ENCODE assay signal across 4 cellular contexts in the genomic region with DNA sequence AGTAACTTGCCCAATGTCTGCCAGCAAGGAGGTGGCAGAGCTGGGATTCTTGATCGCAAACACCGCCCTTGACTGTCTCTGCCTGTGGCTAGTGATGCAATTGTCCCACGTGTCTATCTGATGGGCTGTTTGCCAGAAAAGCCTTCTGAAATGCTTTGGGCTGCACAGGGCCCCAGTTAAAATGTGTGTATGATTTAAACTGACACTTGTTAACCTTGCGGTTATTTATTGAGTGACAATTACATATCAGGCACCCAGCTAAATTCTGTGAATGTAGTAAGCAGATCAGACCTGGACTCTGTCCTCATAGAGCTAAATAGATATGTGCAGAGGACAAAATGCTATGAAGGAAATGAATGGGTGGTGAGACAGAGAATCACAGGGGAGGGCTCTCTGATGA.
TF ChIP-seq lines count a peak whose summit lies in the region.

No MANE protein-coding gene starts in this region.

TF ChIP-seq in A549, 52 proteins besides CTCF, POLR2A, EP300 and RAD21 (continues in another document):
- TF ChIP-seq, protein P1, sequence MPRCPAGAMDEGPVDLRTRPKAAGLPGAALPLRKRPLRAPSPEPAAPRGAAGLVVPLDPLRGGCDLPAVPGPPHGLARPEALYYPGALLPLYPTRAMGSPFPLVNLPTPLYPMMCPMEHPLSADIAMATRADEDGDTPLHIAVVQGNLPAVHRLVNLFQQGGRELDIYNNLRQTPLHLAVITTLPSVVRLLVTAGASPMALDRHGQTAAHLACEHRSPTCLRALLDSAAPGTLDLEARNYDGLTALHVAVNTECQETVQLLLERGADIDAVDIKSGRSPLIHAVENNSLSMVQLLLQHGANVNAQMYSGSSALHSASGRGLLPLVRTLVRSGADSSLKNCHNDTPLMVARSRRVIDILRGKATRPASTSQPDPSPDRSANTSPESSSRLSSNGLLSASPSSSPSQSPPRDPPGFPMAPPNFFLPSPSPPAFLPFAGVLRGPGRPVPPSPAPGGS (IDR thresholded peaks at IDR 0.05): no peak
- no peak for TF ChIP-seq NPAS2 (CRISPR knock-in tag; IDR thresholded peaks at IDR 0.05; ENCODE audit: borderline replicate concordance)
- TF ChIP-seq CEBPB (IDR thresholded peaks at IDR 0.05): peak; percentile 85 to 92
- TF ChIP-seq MAZ (IDR thresholded peaks at IDR 0.05; ENCODE audit: borderline replicate concordance, low read depth, low read length): no peak
- no peak for TF ChIP-seq RFX5 (IDR thresholded peaks at IDR 0.05)
- no peak for TF ChIP-seq SMC3 (IDR thresholded peaks at IDR 0.05)
- TF ChIP-seq, protein P2, sequence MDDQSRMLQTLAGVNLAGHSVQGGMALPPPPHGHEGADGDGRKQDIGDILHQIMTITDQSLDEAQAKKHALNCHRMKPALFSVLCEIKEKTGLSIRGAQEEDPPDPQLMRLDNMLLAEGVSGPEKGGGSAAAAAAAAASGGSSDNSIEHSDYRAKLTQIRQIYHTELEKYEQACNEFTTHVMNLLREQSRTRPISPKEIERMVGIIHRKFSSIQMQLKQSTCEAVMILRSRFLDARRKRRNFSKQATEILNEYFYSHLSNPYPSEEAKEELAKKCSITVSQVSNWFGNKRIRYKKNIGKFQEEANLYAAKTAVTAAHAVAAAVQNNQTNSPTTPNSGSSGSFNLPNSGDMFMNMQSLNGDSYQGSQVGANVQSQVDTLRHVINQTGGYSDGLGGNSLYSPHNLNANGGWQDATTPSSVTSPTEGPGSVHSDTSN (IDR thresholded peaks at IDR 0.05): no peak
- no peak for TF ChIP-seq ESRRA (IDR thresholded peaks at IDR 0.05; ENCODE audit: borderline replicate concordance, low read length)
- TF ChIP-seq CHD4 (IDR thresholded peaks at IDR 0.05; ENCODE audit: borderline replicate concordance): no peak
- TF ChIP-seq, protein P3, sequence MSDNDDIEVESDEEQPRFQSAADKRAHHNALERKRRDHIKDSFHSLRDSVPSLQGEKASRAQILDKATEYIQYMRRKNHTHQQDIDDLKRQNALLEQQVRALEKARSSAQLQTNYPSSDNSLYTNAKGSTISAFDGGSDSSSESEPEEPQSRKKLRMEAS (IDR thresholded peaks at IDR 0.05): peak; percentile 71
- no peak for TF ChIP-seq TP53 (CRISPR knock-in tag; IDR thresholded peaks at IDR 0.05)
- TF ChIP-seq EHMT2 (IDR thresholded peaks at IDR 0.05; ENCODE audit: low read depth): no peak
- no peak for TF ChIP-seq ZNF302 (CRISPR knock-in tag; IDR thresholded peaks at IDR 0.05)
- TF ChIP-seq HOXB13 (CRISPR knock-in tag; IDR thresholded peaks at IDR 0.05; ENCODE audit: low read depth): no peak
- no peak for TF ChIP-seq TFCP2L1 (CRISPR knock-in tag; IDR thresholded peaks at IDR 0.05)
- TF ChIP-seq KDM5A (IDR thresholded peaks at IDR 0.05): no peak
- TF ChIP-seq, protein P4, sequence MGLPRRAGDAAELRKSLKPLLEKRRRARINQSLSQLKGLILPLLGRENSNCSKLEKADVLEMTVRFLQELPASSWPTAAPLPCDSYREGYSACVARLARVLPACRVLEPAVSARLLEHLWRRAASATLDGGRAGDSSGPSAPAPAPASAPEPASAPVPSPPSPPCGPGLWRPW (IDR thresholded peaks at IDR 0.05): no peak
- no peak for TF ChIP-seq POLR2AphosphoS2 (conservative IDR thresholded peaks at IDR 0.05; ENCODE audit: low read length)

TF ChIP-seq in HCT116, 20 proteins besides CTCF, POLR2A, EP300 and RAD21 (continues in another document):
- TF ChIP-seq SIN3A (IDR thresholded peaks at IDR 0.05; ENCODE audit: low read depth) (no peak; the same call in 1 of the 2 replicates), YY1 (IDR thresholded peaks at IDR 0.05; ENCODE audit: extremely low read depth, insufficient replicate concordance, low read depth, low read length) (peak; percentile 46), POLR2AphosphoS5 (IDR thresholded peaks at IDR 0.05; ENCODE audit: low read depth, low read length) (peak; percentile 60), EZH2 (IDR thresholded peaks at IDR 0.05) (no peak)
- TF ChIP-seq, protein P3 (IDR thresholded peaks at IDR 0.05): peak; percentile 70
- TF ChIP-seq, protein P5, sequence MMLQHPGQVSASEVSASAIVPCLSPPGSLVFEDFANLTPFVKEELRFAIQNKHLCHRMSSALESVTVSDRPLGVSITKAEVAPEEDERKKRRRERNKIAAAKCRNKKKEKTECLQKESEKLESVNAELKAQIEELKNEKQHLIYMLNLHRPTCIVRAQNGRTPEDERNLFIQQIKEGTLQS (IDR thresholded peaks at IDR 0.05): peak; percentile 90
- TF ChIP-seq, protein P6, sequence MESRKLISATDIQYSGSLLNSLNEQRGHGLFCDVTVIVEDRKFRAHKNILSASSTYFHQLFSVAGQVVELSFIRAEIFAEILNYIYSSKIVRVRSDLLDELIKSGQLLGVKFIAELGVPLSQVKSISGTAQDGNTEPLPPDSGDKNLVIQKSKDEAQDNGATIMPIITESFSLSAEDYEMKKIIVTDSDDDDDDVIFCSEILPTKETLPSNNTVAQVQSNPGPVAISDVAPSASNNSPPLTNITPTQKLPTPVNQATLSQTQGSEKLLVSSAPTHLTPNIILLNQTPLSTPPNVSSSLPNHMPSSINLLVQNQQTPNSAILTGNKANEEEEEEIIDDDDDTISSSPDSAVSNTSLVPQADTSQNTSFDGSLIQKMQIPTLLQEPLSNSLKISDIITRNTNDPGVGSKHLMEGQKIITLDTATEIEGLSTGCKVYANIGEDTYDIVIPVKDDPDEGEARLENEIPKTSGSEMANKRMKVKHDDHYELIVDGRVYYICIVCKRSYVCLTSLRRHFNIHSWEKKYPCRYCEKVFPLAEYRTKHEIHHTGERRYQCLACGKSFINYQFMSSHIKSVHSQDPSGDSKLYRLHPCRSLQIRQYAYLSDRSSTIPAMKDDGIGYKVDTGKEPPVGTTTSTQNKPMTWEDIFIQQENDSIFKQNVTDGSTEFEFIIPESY (IDR thresholded peaks at IDR 0.05; ENCODE audit: extremely low read depth, insufficient replicate concordance, low read length): no peak

TF ChIP-seq in K562, 482 proteins besides CTCF, POLR2A, EP300 and RAD21 (continues in another document):
- TF ChIP-seq SMAD3 (CRISPR knock-in tag; conservative IDR thresholded peaks at IDR 0.05) (no peak), ARID2 (IDR thresholded peaks at IDR 0.05) (no peak), MYC (IDR thresholded peaks at IDR 0.05; ENCODE audit: low read depth, low read length) (peak; percentile 92), MYC (CRISPR knock-in tag; IDR thresholded peaks at IDR 0.05; ENCODE audit: borderline replicate concordance, low read depth) (no peak), ZNF584 (CRISPR knock-in tag; IDR thresholded peaks at IDR 0.05; ENCODE audit: low read depth) (peak; percentile 98), ATF1 (CRISPR knock-in tag; IDR thresholded peaks at IDR 0.05) (no peak), ATF1 (tag; IDR thresholded peaks at IDR 0.05) (peak; percentile 80), ZNF146 (CRISPR knock-in tag; IDR thresholded peaks at IDR 0.05; ENCODE audit: unreplicated experiment) (no peak), BHLHE40 (IDR thresholded peaks at IDR 0.05; ENCODE audit: low read length) (peak; percentile 72), NFIX (CRISPR knock-in tag; IDR thresholded peaks at IDR 0.05; ENCODE audit: low read depth) (peak; percentile 78), JUN (IDR thresholded peaks at IDR 0.05; ENCODE audit: borderline replicate concordance, low read depth, low read length) (peak; percentile 57; the same call in 1 of the 2 replicates), JUN (CRISPR knock-in tag; IDR thresholded peaks at IDR 0.05; ENCODE audit: borderline replicate concordance) (no peak), DPF2 (IDR thresholded peaks at IDR 0.05) (peak; percentile 45; the same call in 1 of the 2 replicates), NFIC (IDR thresholded peaks at IDR 0.05) (peak; percentile 97)
- TF ChIP-seq, protein P7, sequence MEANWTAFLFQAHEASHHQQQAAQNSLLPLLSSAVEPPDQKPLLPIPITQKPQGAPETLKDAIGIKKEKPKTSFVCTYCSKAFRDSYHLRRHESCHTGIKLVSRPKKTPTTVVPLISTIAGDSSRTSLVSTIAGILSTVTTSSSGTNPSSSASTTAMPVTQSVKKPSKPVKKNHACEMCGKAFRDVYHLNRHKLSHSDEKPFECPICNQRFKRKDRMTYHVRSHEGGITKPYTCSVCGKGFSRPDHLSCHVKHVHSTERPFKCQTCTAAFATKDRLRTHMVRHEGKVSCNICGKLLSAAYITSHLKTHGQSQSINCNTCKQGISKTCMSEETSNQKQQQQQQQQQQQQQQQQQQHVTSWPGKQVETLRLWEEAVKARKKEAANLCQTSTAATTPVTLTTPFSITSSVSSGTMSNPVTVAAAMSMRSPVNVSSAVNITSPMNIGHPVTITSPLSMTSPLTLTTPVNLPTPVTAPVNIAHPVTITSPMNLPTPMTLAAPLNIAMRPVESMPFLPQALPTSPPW (CRISPR knock-in tag; IDR thresholded peaks at IDR 0.05): peak; percentile 51
- TF ChIP-seq, protein P8, sequence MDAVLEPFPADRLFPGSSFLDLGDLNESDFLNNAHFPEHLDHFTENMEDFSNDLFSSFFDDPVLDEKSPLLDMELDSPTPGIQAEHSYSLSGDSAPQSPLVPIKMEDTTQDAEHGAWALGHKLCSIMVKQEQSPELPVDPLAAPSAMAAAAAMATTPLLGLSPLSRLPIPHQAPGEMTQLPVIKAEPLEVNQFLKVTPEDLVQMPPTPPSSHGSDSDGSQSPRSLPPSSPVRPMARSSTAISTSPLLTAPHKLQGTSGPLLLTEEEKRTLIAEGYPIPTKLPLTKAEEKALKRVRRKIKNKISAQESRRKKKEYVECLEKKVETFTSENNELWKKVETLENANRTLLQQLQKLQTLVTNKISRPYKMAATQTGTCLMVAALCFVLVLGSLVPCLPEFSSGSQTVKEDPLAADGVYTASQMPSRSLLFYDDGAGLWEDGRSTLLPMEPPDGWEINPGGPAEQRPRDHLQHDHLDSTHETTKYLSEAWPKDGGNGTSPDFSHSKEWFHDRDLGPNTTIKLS (IDR thresholded peaks at IDR 0.05; ENCODE audit: borderline replicate concordance, low read depth): peak; percentile 26; the same call in 1 of the 2 replicates
- TF ChIP-seq, protein P9, sequence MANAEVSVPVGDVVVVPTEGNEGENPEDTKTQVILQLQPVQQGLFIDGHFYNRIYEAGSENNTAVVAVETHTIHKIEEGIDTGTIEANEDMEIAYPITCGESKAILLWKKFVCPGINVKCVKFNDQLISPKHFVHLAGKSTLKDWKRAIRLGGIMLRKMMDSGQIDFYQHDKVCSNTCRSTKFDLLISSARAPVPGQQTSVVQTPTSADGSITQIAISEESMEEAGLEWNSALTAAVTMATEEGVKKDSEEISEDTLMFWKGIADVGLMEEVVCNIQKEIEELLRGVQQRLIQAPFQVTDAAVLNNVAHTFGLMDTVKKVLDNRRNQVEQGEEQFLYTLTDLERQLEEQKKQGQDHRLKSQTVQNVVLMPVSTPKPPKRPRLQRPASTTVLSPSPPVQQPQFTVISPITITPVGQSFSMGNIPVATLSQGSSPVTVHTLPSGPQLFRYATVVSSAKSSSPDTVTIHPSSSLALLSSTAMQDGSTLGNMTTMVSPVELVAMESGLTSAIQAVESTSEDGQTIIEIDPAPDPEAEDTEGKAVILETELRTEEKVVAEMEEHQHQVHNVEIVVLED (CRISPR knock-in tag; IDR thresholded peaks at IDR 0.05): no peak

TF ChIP-seq in liver, 16 proteins besides CTCF, POLR2A, EP300 and RAD21:
- TF ChIP-seq, protein P6 (IDR thresholded peaks at IDR 0.05): no peak
- TF ChIP-seq JUND (IDR thresholded peaks at IDR 0.05) (no peak), NR2F2 (IDR thresholded peaks at IDR 0.05) (no peak), EGR1 (IDR thresholded peaks at IDR 0.05; ENCODE audit: low read depth in 2 of 2) (no peak), HNF4A (conservative IDR thresholded peaks at IDR 0.05) (peak; percentile 22 to 46), SP1 (IDR thresholded peaks at IDR 0.05) (no peak), YY1 (IDR thresholded peaks at IDR 0.05) (peak; percentile 53), RXRA (IDR thresholded peaks at IDR 0.05) (peak; percentile 25 to 53), HNF4G (IDR thresholded peaks at IDR 0.05) (no peak), FOXA2 (IDR thresholded peaks at IDR 0.05) (no peak), FOXA1 (IDR thresholded peaks at IDR 0.05) (no peak), TAF1 (conservative IDR thresholded peaks at IDR 0.05) (no peak), GABPA (IDR thresholded peaks at IDR 0.05 in 1 of 2, conservative IDR thresholded peaks at IDR 0.05 in 1 of 2) (no peak)
- TF ChIP-seq, protein P3 (IDR thresholded peaks at IDR 0.05): peak; percentile 55
- TF ChIP-seq, protein P10, sequence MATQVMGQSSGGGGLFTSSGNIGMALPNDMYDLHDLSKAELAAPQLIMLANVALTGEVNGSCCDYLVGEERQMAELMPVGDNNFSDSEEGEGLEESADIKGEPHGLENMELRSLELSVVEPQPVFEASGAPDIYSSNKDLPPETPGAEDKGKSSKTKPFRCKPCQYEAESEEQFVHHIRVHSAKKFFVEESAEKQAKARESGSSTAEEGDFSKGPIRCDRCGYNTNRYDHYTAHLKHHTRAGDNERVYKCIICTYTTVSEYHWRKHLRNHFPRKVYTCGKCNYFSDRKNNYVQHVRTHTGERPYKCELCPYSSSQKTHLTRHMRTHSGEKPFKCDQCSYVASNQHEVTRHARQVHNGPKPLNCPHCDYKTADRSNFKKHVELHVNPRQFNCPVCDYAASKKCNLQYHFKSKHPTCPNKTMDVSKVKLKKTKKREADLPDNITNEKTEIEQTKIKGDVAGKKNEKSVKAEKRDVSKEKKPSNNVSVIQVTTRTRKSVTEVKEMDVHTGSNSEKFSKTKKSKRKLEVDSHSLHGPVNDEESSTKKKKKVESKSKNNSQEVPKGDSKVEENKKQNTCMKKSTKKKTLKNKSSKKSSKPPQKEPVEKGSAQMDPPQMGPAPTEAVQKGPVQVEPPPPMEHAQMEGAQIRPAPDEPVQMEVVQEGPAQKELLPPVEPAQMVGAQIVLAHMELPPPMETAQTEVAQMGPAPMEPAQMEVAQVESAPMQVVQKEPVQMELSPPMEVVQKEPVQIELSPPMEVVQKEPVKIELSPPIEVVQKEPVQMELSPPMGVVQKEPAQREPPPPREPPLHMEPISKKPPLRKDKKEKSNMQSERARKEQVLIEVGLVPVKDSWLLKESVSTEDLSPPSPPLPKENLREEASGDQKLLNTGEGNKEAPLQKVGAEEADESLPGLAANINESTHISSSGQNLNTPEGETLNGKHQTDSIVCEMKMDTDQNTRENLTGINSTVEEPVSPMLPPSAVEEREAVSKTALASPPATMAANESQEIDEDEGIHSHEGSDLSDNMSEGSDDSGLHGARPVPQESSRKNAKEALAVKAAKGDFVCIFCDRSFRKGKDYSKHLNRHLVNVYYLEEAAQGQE (IDR thresholded peaks at IDR 0.05): no peak
- TF ChIP-seq, protein P5 (IDR thresholded peaks at IDR 0.05): peak; percentile 89
